ENCODE assay signal across 20 cellular contexts in the genomic region with DNA sequence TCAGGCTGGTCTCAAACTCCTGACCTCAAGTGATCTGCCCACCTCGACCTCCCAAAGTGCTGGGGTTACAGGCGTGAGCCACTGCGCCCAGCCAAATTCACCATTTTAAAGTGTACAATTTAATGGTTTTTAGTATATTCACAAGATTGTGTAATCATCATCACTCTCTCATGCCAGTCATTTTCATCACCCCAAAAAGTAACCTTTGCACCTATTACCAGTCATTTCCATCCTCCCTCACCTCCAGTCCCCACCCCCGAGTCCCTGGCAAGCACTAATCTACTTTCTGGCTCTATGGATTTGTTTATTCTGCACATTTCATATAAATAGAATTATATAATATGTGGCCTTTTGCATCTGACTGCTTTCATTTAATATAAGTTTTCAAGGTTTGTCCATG. TPM values are rescaled to one million over a fixed set of nuclear protein-coding genes. Genes with fewer than 3 reads are reported as not detected.
DNase-seq lines count a peak whose midpoint lies in the region; ATAC-seq and TF ChIP-seq lines count a peak whose summit lies in the region.
"Had no signal": no experiment of that assay in that cellular context is flagged by ENCODE, and none has a peak within 500 bp of the region (broad histone marks: within the 10 kb centered on the region; RNA-seq: fewer than 3 reads in every experiment).

No MANE protein-coding gene starts in this region.

- POLR2A ChIA-PET in activated CD4-positive, alpha-beta T cell treated with anti-CD3 and anti-CD28 coated beads for 36 hours (lab: Charles Lee), result no interaction called here
- POLR2A ChIA-PET in HEK293T (lab: Yijun Ruan, JAX), result no interaction called here

- peak overlapping the region; percentile 67 for H2AFZ ChIP-seq in Karpas-422 (ENCODE audit: low read length)

- peak; percentile 60 for DNase-seq in activated CD4-positive, alpha-beta T cell treated with anti-CD3 and anti-CD28 coated beads for 36 hours
- DNase-seq in activated CD4-positive, alpha-beta T cell treated with anti-CD3 and anti-CD28 coated beads, Interleukin-2, amount 50 U/mL, for 1 hour, result no peak
- DNase-seq in Karpas-422, result no peak
- DNase-seq in activated naive CD8-positive, alpha-beta T cell treated with anti-CD3 and anti-CD28 coated beads, Interleukin-2, amount 50 U/mL, for 24 hours, result no peak
- no peak for DNase-seq in NK-92 treated with Interleukin-12 subunit alpha and Interleukin-12 subunit beta, amount 100 ng/mL, for 24 hours (lab: John Stamatoyannopoulos, UW)
- no peak for DNase-seq in DMS114 treated with DMSO at 0.1 percent for 48 hours (lab: John Stamatoyannopoulos, UW; ENCODE audit: unreplicated experiment)
- no peak for DNase-seq in HEK293T (ENCODE audit: extremely low spot score)
- DNase-seq: COR-L47, MM.1S, NCI-H1105 treated with DMSO at 0.1 percent for 48 hours, NCI-H187, NCI-H446, NCI-H774 had no signal

- intact Hi-C loops in activated CD4-positive, alpha-beta T cell treated with anti-CD3 and anti-CD28 coated beads for 36 hours (cut with DNase I, micrococcal nuclease), result no loop called here

- no peak for ATAC-seq in activated CD4-positive, alpha-beta T cell treated with anti-CD3 and anti-CD28 coated beads for 36 hours
- ATAC-seq in activated naive CD8-positive, alpha-beta T cell treated with anti-CD3 and anti-CD28 coated beads, Interleukin-2, amount 50 U/mL, for 24 hours, result no peak
- ATAC-seq: Right ventricle myocardium inferior had no signal

- no peak overlapping the region for H3K9ac ChIP-seq in Karpas-422 (ENCODE audit: low read length)
- H3K9ac ChIP-seq: BLaER1 had no signal

- peaks cover 59% of the 10 kb centered on the region for H3K4me1 ChIP-seq in Karpas-422 (ENCODE audit: low read length)
- H3K4me1 ChIP-seq: HAP-1 had no signal

- no peak for TF ChIP-seq CTCF in nephron (IDR thresholded peaks at IDR 0.05; ENCODE audit: unreplicated experiment in 3 of 3)

- H3K27ac ChIP-seq in Karpas-422 (ENCODE audit: low read length), result 0 out of 2 replicates have a peak overlapping the region, but pooled peaks have one; percentile 33
- H3K27ac ChIP-seq: 22Rv1, BLaER1, HL-60, SK-N-MC had no signal

- no peak overlapping the region for H3K4me2 ChIP-seq in Karpas-422 (ENCODE audit: low read depth, low read length, poor library complexity, severe bottlenecking)
- H3K4me2 ChIP-seq: BLaER1 had no signal

- H3K36me3 Mint-ChIP-seq in activated CD4-positive, alpha-beta T cell treated with anti-CD3 and anti-CD28 coated beads for 36 hours (ENCODE audit: low read depth), result peaks cover 7% of the 10 kb centered on the region
- H3K36me3 Mint-ChIP-seq in activated naive CD8-positive, alpha-beta T cell treated with anti-CD3 and anti-CD28 coated beads, Interleukin-2, amount 50 U/mL, for 24 hours (ENCODE audit: low read depth), result peaks cover 3% of the 10 kb centered on the region
- peaks cover 11% of the 10 kb centered on the region for H3K36me3 Mint-ChIP-seq in nephron (ENCODE audit: low read depth)

- no peaks in the 10 kb centered on the region for H3K9me2 ChIP-seq in Karpas-422 (replicated peaks; ENCODE audit: insufficient read depth, low read length)

- H3K4me3 Mint-ChIP-seq in activated CD4-positive, alpha-beta T cell treated with anti-CD3 and anti-CD28 coated beads for 36 hours, result no peak overlapping the region
- H3K4me3 Mint-ChIP-seq in activated naive CD8-positive, alpha-beta T cell treated with anti-CD3 and anti-CD28 coated beads, Interleukin-2, amount 50 U/mL, for 24 hours, result no peak overlapping the region
- H3K4me3 Mint-ChIP-seq in nephron, result no peak overlapping the region

- no peaks in the 10 kb centered on the region for H3K27me3 Mint-ChIP-seq in activated CD4-positive, alpha-beta T cell treated with anti-CD3 and anti-CD28 coated beads for 36 hours
- H3K27me3 Mint-ChIP-seq in activated naive CD8-positive, alpha-beta T cell treated with anti-CD3 and anti-CD28 coated beads, Interleukin-2, amount 50 U/mL, for 24 hours, result no peaks in the 10 kb centered on the region
- H3K27me3 Mint-ChIP-seq in nephron (ENCODE audit: low read depth), result no peaks in the 10 kb centered on the region

- H3K9me3 ChIP-seq in Karpas-422 (ENCODE audit: low read length), result no peaks in the 10 kb centered on the region
- H3K9me3 ChIP-seq: BLaER1, HAP-1 had no signal

- H3K79me2 ChIP-seq in Karpas-422 (ENCODE audit: low read length), result peaks cover 6% of the 10 kb centered on the region; the same call in 1 of the 2 replicates

- peaks cover 46% of the 10 kb centered on the region for H3K4me1 Mint-ChIP-seq in activated CD4-positive, alpha-beta T cell treated with anti-CD3 and anti-CD28 coated beads for 36 hours
- peaks cover 42% of the 10 kb centered on the region for H3K4me1 Mint-ChIP-seq in activated naive CD8-positive, alpha-beta T cell treated with anti-CD3 and anti-CD28 coated beads, Interleukin-2, amount 50 U/mL, for 24 hours
- peaks cover 25% of the 10 kb centered on the region for H3K4me1 Mint-ChIP-seq in nephron

- no peaks in the 10 kb centered on the region for H3K36me3 ChIP-seq in Karpas-422 (ENCODE audit: insufficient read depth, low read length)
- H3K36me3 ChIP-seq: BLaER1, HAP-1 had no signal

- CTCF ChIA-PET in activated CD4-positive, alpha-beta T cell treated with anti-CD3 and anti-CD28 coated beads for 36 hours (lab: Charles Lee), result no interaction called here
- CTCF ChIA-PET in HEK293T (lab: Yijun Ruan, JAX), result no interaction called here

- no peak overlapping the region for H3K4me3 ChIP-seq in Karpas-422 (ENCODE audit: low read length)
- H3K4me3 ChIP-seq: BLaER1, HAP-1, SK-N-MC had no signal

- no peaks in the 10 kb centered on the region for H4K20me1 ChIP-seq in Karpas-422 (ENCODE audit: insufficient read depth, low read depth, low read length)
- H4K20me1 ChIP-seq: BLaER1 had no signal

- no peaks in the 10 kb centered on the region for H3K9me3 Mint-ChIP-seq in activated CD4-positive, alpha-beta T cell treated with anti-CD3 and anti-CD28 coated beads for 36 hours (ENCODE audit: low read depth)
- no peaks in the 10 kb centered on the region for H3K9me3 Mint-ChIP-seq in activated naive CD8-positive, alpha-beta T cell treated with anti-CD3 and anti-CD28 coated beads, Interleukin-2, amount 50 U/mL, for 24 hours
- H3K9me3 Mint-ChIP-seq in nephron, result no peaks in the 10 kb centered on the region

- no peaks in the 10 kb centered on the region for H3K27me3 ChIP-seq in Karpas-422 (ENCODE audit: low read length)
- H3K27me3 ChIP-seq: BLaER1 had no signal

- no peak overlapping the region for H3K27ac Mint-ChIP-seq in activated CD4-positive, alpha-beta T cell treated with anti-CD3 and anti-CD28 coated beads for 36 hours
- peak overlapping the region; percentile 34 for H3K27ac Mint-ChIP-seq in activated naive CD8-positive, alpha-beta T cell treated with anti-CD3 and anti-CD28 coated beads, Interleukin-2, amount 50 U/mL, for 24 hours
- peak overlapping the region; percentile 51 to 66 (median 63) for H3K27ac Mint-ChIP-seq in nephron

TF ChIP-seq in HEK293T, 16 proteins besides CTCF, POLR2A, EP300 and RAD21:
- TF ChIP-seq HDGF (IDR thresholded peaks at IDR 0.05; ENCODE audit: borderline replicate concordance) (no peak), L3MBTL2 (conservative IDR thresholded peaks at IDR 0.05) (no peak), NFRKB (IDR thresholded peaks at IDR 0.05) (no peak), ELF4 (IDR thresholded peaks at IDR 0.05) (no peak), FOXM1 (IDR thresholded peaks at IDR 0.05; ENCODE audit: borderline replicate concordance) (no peak), CTBP1 (IDR thresholded peaks at IDR 0.05; ENCODE audit: borderline replicate concordance) (no peak)

RNA-seq across cellular contexts. Expression of a gene that starts 10.8 kb away (rescaled TPM):
- 100 to 1,000 TPM; 417 to 450 TPM for total RNA-seq in activated CD4-positive, alpha-beta T cell treated with anti-CD3 and anti-CD28 coated beads for 36 hours
- 91.7 and 128 TPM in 2 replicates for total RNA-seq in Karpas-422 (2014; rRNA removed; shearing (Covaris generic); ENCODE audit: low replicate concordance)
